11 cellular contexts compared by ENCODE assay signal in genomic region chr2:114442545-114442944, GRCh38. TPM values are rescaled to one million over a fixed set of nuclear protein-coding genes. Genes with fewer than 3 reads are reported as not detected.
DNase-seq lines count a peak whose midpoint lies in the region; ATAC-seq and TF ChIP-seq lines count a peak whose summit lies in the region.
"Had no signal": no experiment of that assay in that cellular context is flagged by ENCODE, and none has a peak within 500 bp of the region (broad histone marks: within the 10 kb centered on the region; RNA-seq: fewer than 3 reads in every experiment).

DPP10 (plus strand) TSS chr2:114442641.

- no peaks in the 10 kb centered on the region for H3K4me1 Mint-ChIP-seq in activated CD8-positive, alpha-beta T cell treated with anti-CD3 and anti-CD28 coated beads for 36 hours (ENCODE audit: low read depth)

- no peak within 1 kb of the TSS for H3K27ac Mint-ChIP-seq in activated CD8-positive, alpha-beta T cell treated with anti-CD3 and anti-CD28 coated beads for 36 hours

- POLR2A ChIA-PET in activated CD8-positive, alpha-beta T cell treated with anti-CD3 and anti-CD28 coated beads for 36 hours (lab: Charles Lee), result no interaction called here

- no peak within 1 kb of the TSS for H3K27ac ChIP-seq in vagina
- H3K27ac ChIP-seq: neutrophil had no signal

- intact Hi-C loops in activated CD8-positive, alpha-beta T cell treated with anti-CD3 and anti-CD28 coated beads for 36 hours (cut with micrococcal nuclease), result no loop called here
- intact Hi-C loops in vagina (cut with DNase I), result no loop called here

- no peak for TF ChIP-seq CTCF in activated CD8-positive, alpha-beta T cell treated with anti-CD3 and anti-CD28 coated beads for 36 hours (IDR thresholded peaks at IDR 0.05)
- TF ChIP-seq CTCF in vagina (IDR thresholded peaks at IDR 0.05), result no peak

- H3K9me3 ChIP-seq in vagina, result no peaks in the 10 kb centered on the region
- H3K9me3 ChIP-seq: neutrophil had no signal

- H3K4me3 Mint-ChIP-seq in activated CD8-positive, alpha-beta T cell treated with anti-CD3 and anti-CD28 coated beads for 36 hours, result no peak within 1 kb of the TSS

- H3K9me3 Mint-ChIP-seq in activated CD8-positive, alpha-beta T cell treated with anti-CD3 and anti-CD28 coated beads for 36 hours, result no peaks in the 10 kb centered on the region

- no peak for TF ChIP-seq POLR2A in vagina (IDR thresholded peaks at IDR 0.05)

- ATAC-seq in activated CD8-positive, alpha-beta T cell treated with anti-CD3 and anti-CD28 coated beads for 36 hours, result no peak
- ATAC-seq in GM18520 (IDR thresholded peaks at IDR 0.05; ENCODE audit: unreplicated experiment), result no peak

- H3K36me3 ChIP-seq in vagina, result no peaks in the 10 kb centered on the region
- H3K36me3 ChIP-seq: neutrophil had no signal

- H3K4me3 ChIP-seq in vagina, result no peak within 1 kb of the TSS

- CTCF ChIA-PET in activated CD8-positive, alpha-beta T cell treated with anti-CD3 and anti-CD28 coated beads for 36 hours (lab: Charles Lee), result no interaction called here

- H3K4me1 ChIP-seq in vagina, result no peaks in the 10 kb centered on the region

- H3K27me3 ChIP-seq in vagina, result no peaks in the 10 kb centered on the region
- H3K27me3 ChIP-seq: neutrophil had no signal

- peak; percentile 57 for DNase-seq in ACHN
- DNase-seq in HK-2 (ENCODE audit: unreplicated experiment), result peak; percentile 28
- DNase-seq in activated CD8-positive, alpha-beta T cell treated with anti-CD3 and anti-CD28 coated beads for 36 hours, result peak; percentile 2
- DNase-seq in kidney tubule cell (ENCODE audit: low spot score), result peak; percentile 12
- DNase-seq in HCEC 1CT, result no peak
- DNase-seq in vagina (ENCODE audit: extremely low spot score in 2 of 2), result no peak
- DNase-seq in NCI-H2029 treated with DMSO at 0.1 percent for 48 hours (lab: John Stamatoyannopoulos, UW), result no peak
- DNase-seq: amniotic stem cell, COR-L47 had no signal

- no peaks in the 10 kb centered on the region for H3K36me3 Mint-ChIP-seq in activated CD8-positive, alpha-beta T cell treated with anti-CD3 and anti-CD28 coated beads for 36 hours (ENCODE audit: low read depth)

- peaks cover 8% of the 10 kb centered on the region for H3K27me3 Mint-ChIP-seq in activated CD8-positive, alpha-beta T cell treated with anti-CD3 and anti-CD28 coated beads for 36 hours

- in situ Hi-C loops in ACHN (cut with HindIII; ENCODE audit: low pct_ligation_motif_present, low pct_unique_long_range_greater_than_20kb, low sequenced_read_pairs), result no loop called here

RNA-seq across cellular contexts. Expression of gene DPP10, which starts in this region (rescaled TPM):
- not detected for total RNA-seq in activated CD8-positive, alpha-beta T cell treated with anti-CD3 and anti-CD28 coated beads for 36 hours
- not detected for total RNA-seq in vagina

Comparison
In these comparisons a context has a peak if more than half of its experiments do, and no peak if none do; other contexts are left out.
1. Peak in DNase-seq in activated CD8-positive, alpha-beta T cell treated with anti-CD3 and anti-CD28 coated beads for 36 hours; RNA of the gene not detected or under 1 TPM.
2. DNase-seq: peak in ACHN (single experiment), HK-2 (single experiment) and kidney tubule cell (single experiment); none in HCEC 1CT (single experiment), vagina (0 of 2) and NCI-H2029 treated with DMSO at 0.1 percent for 48 hours (single experiment).